Comparison of ENCODE assay signal across 12 cellular contexts in the genomic region with DNA sequence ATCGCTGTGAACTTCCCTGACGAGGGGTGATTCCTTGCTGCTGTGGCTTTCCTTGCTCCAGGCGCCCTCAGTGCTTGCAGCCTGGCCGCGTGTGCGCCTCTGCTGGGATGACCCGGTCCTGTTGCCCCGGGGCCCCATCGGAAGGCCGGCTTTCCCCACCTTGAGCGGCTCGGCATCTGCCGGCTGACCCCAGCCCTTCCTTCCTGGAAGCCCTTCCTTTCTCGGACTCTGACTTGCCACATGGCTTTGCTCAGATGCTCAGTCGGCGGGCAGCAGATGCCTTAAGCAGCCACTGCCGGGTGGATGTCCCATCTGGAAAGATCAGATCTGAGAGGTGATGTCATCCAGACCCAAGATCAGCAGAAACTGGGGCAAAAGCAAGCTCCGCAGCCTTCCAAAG.
DNase-seq lines count a peak whose midpoint lies in the region; ATAC-seq and TF ChIP-seq lines count a peak whose summit lies in the region.
"Had no signal": no experiment of that assay in that cellular context is flagged by ENCODE, and none has a peak within 500 bp of the region (broad histone marks: within the 10 kb centered on the region; RNA-seq: fewer than 3 reads in every experiment).

No MANE protein-coding gene starts in this region.

- H3K27me3 ChIP-seq in ACC112 (ENCODE audit: insufficient read depth, low read length) (peaks cover 11% of the 10 kb centered on the region), H9 (ENCODE audit: insufficient read depth, low read length) (no peaks in the 10 kb centered on the region)
- H3K27me3 ChIP-seq: ovary had no signal

- no peak overlapping the region for H3K18ac ChIP-seq in H9 (ENCODE audit: insufficient read length, low read depth, low read length)

- H4K91ac ChIP-seq in H9 (ENCODE audit: insufficient read length, low read depth, low read length), result no peak overlapping the region

- H3K4me1 ChIP-seq in ACC112 (ENCODE audit: control insufficient read depth, insufficient read depth, low read length, unreplicated experiment) (no peaks in the 10 kb centered on the region), H9 (ENCODE audit: insufficient read depth, low read length) (no peaks in the 10 kb centered on the region; the same call in 1 of the 2 replicates)

- no peak overlapping the region for H3K9ac ChIP-seq in H9 (ENCODE audit: extremely low read depth, insufficient read length, low read length)

- no peak overlapping the region for H3K4me2 ChIP-seq in H9 (ENCODE audit: insufficient read depth, insufficient read length, low read length)

- no peak overlapping the region for H3K4me3 ChIP-seq in ACC112 (ENCODE audit: low read depth, low read length)
- H3K4me3 ChIP-seq: ovary, SK-N-MC had no signal

- peak overlapping the region; percentile 0 for H2AFZ ChIP-seq in ACC112 (ENCODE audit: low read length, unreplicated experiment)
- H2AFZ ChIP-seq in H9 (ENCODE audit: low read length), result no peak overlapping the region

- no peak overlapping the region for H2AK5ac ChIP-seq in H9 (ENCODE audit: insufficient read length, low read length)

- H3K9me3 Mint-ChIP-seq in H9 (no peaks in the 10 kb centered on the region; a peak in 1 of 5 replicates), chondrocyte (ENCODE audit: low read depth) (no peaks in the 10 kb centered on the region)

- H3K4me3 Mint-ChIP-seq in H9 (no peak overlapping the region), chondrocyte (ENCODE audit: unreplicated experiment) (peak overlapping the region; percentile 31)

- WGBS in H9 (ENCODE audit: extremely low coverage, insufficient read length, low lambda C conversion rate), result no CpG with 5 or more reads among the region's 18 CpGs

- H3K79me2 ChIP-seq in ACC112 (ENCODE audit: control insufficient read depth, insufficient read depth, low read length, unreplicated experiment) (no peaks in the 10 kb centered on the region), H9 (ENCODE audit: insufficient read depth, low read length) (no peaks in the 10 kb centered on the region)

- no peak overlapping the region for H2BK15ac ChIP-seq in H9 (ENCODE audit: low read depth, low read length)

- H3K27ac Mint-ChIP-seq in H9 (peak overlapping the region in 1 of 3 experiments; percentile 39; a peak in 1 of 7 replicates), chondrocyte (ENCODE audit: unreplicated experiment) (no peak overlapping the region)

- no peak overlapping the region for H3K4ac ChIP-seq in H9 (ENCODE audit: low read depth, low read length)

- H3K23ac ChIP-seq in H9 (ENCODE audit: insufficient read length, low read depth, low read length), result no peak overlapping the region

- no peak overlapping the region for H3K27ac ChIP-seq in ACC112 (ENCODE audit: low read depth, low read length)
- H3K27ac ChIP-seq in H9 (ENCODE audit: insufficient read length, low read depth, low read length), result no peak overlapping the region
- H3K27ac ChIP-seq: ovary, SK-N-MC had no signal

- no peaks in the 10 kb centered on the region for H3K23me2 ChIP-seq in H9 (ENCODE audit: insufficient read length, low read depth, low read length, poor library complexity, severe bottlenecking)

- no peak overlapping the region for H2BK12ac ChIP-seq in H9 (ENCODE audit: insufficient read length, low read depth, low read length)

- H3K27me3 Mint-ChIP-seq in H9 (ENCODE audit: low read depth) (peaks cover 15% of the 10 kb centered on the region), chondrocyte (ENCODE audit: low read depth) (peaks cover 17% of the 10 kb centered on the region)

- TF ChIP-seq CTCF in H9 (conservative IDR thresholded peaks at IDR 0.05) (no peak), chondrocyte (IDR thresholded peaks at IDR 0.05) (no peak)

- H2BK120ac ChIP-seq in H9 (ENCODE audit: low read depth, low read length, poor library complexity, severe bottlenecking), result no peak overlapping the region

- no peak overlapping the region for H4K5ac ChIP-seq in H9 (ENCODE audit: insufficient read length, low read depth, low read length)

- H4K8ac ChIP-seq in H9 (replicated peaks; ENCODE audit: insufficient read length, low read depth, low read length), result no peak overlapping the region

- H3K79me1 ChIP-seq in H9 (ENCODE audit: insufficient read depth, low read depth, low read length, poor library complexity, severe bottlenecking), result no peaks in the 10 kb centered on the region

- no peak overlapping the region for H3K56ac ChIP-seq in H9 (ENCODE audit: insufficient read length, low read depth, low read length)

- DNase-seq in H9 (peak; percentile 65), chondrocyte (ENCODE audit: low spot score) (no peak), left kidney (ENCODE audit: low read depth, low spot score) (peak; percentile 52), T-helper 2 cell (no peak), COLO829 (ENCODE audit: low spot score) (no peak), T1000 (lab: John Stamatoyannopoulos, UW) (no peak)
- DNase-seq: activated naive CD4-positive, alpha-beta T cell treated with Interleukin-2 at 50 U/mL for 16 hours; Calu3; ovary had no signal

- H3K4me1 Mint-ChIP-seq in H9 (peaks cover 36 to 39% of the 10 kb centered on the region in 2 experiments), chondrocyte (ENCODE audit: low read depth) (peaks cover 7% of the 10 kb centered on the region)

- ATAC-seq in GM19455 (IDR thresholded peaks at IDR 0.05; ENCODE audit: unreplicated experiment), result no peak

- no peaks in the 10 kb centered on the region for H3K36me3 Mint-ChIP-seq in H9 (ENCODE audit: insufficient read depth in 1 of 3, low read depth in 3 of 3)
- H3K36me3 Mint-ChIP-seq in chondrocyte (ENCODE audit: low read depth), result no peaks in the 10 kb centered on the region

- no peaks in the 10 kb centered on the region for H3K36me3 ChIP-seq in ACC112 (ENCODE audit: insufficient read depth, low read length)
- H3K36me3 ChIP-seq: ovary had no signal

- no peaks in the 10 kb centered on the region for H4K20me1 ChIP-seq in H9 (ENCODE audit: control insufficient read depth, insufficient read depth, insufficient read length)

- H3K9me3 ChIP-seq in H9 (ENCODE audit: control insufficient read depth, low read depth, low read length), result no peaks in the 10 kb centered on the region
- H3K9me3 ChIP-seq: ovary had no signal

- H3T11ph ChIP-seq in H9 (ENCODE audit: low read length), result no peak overlapping the region

- no peak overlapping the region for H2BK20ac ChIP-seq in H9 (ENCODE audit: low read depth, low read length, poor library complexity, severe bottlenecking)

- no peak overlapping the region for H2BK5ac ChIP-seq in H9 (ENCODE audit: insufficient read length, low read length)

- H3K14ac ChIP-seq in H9 (ENCODE audit: insufficient read depth, low read length), result no peak overlapping the region

Comparison
In these comparisons a context has a peak if more than half of its experiments do, and no peak if none do; other contexts are left out.
1. DNase-seq: peak in H9 (single experiment) and left kidney (single experiment); none in chondrocyte (single experiment), T-helper 2 cell (0 of 5), COLO829 (single experiment) and T1000 (single experiment).